Comparison of ENCODE assay signal across 8 cellular contexts in the genomic region with DNA sequence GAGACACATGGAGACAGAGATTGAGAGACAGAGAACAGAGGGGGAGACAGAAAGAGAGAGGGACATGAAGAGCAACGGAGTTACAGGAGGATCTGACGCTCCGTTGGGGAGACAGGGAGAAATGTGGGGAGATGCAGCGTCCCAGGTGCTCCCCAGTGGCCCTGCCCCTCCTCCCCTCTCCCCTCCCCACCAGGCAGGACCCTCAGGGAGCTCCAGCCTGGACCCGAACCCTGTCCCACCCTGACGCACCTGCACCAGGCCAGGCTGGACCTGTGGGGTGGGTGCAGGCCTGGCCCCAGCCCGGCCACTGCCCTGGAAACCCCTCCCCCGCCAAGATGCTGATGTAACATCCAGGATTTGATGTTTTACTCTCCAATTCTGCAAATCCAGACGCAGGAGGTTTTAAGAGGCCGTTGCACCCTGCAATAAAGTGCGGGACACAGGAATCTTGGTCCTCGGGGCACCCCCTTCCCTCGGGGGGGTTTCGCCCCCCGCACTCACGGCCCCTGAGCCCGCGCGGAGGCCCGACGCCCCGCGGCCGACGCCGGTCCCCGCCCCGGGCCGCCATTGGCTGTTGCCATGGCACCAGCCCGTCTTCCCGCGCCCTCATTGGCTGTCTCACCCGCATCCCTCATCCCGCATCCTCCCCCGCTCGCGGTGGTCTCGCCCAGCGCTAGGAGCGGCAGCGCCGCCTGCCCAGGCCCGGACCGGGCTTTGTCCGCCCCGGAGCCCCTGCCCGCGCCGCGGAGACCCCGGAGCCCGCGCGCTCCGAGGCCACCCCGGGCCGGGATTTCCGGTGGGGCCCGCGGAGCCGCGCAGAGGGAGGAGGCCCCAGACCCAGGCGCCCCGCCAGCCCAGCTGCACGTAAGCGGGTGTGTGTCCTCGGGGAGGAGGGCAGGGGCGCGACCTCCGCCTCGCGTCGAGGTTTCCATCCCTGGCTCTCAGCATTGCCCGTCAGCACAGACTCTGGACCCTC. TPM values are rescaled to one million over a fixed set of nuclear protein-coding genes. Genes with fewer than 3 reads are reported as not detected.
DNase-seq lines count a peak whose midpoint lies in the region; ATAC-seq and TF ChIP-seq lines count a peak whose summit lies in the region.

APC2 (plus strand) TSS at position 655 of the 976 bp plus-strand sequence. CDS start 2,881 bp downstream, outside the sequence.

- peaks cover 57% of the 10 kb centered on the region for H3K27me3 Mint-ChIP-seq in neural crest cell (ENCODE audit: low read depth)

- H3K4me3 Mint-ChIP-seq in neural crest cell, result peak within 1 kb of the TSS; percentile 85

- peak within 1 kb of the TSS; percentile 83 for H3K27ac Mint-ChIP-seq in neural crest cell (ENCODE audit: unreplicated experiment)

- TF ChIP-seq CTCF in neural crest cell (conservative IDR thresholded peaks at IDR 0.05), result no peak

- no peaks in the 10 kb centered on the region for H3K36me3 Mint-ChIP-seq in neural crest cell (ENCODE audit: low read depth)

- H3K9me3 Mint-ChIP-seq in neural crest cell, result no peaks in the 10 kb centered on the region

- peaks cover 34% of the 10 kb centered on the region for H3K4me1 Mint-ChIP-seq in neural crest cell

- ATAC-seq in HG03280 (IDR thresholded peaks at IDR 0.05; ENCODE audit: unreplicated experiment) (no peak), GM19395 (IDR thresholded peaks at IDR 0.05; ENCODE audit: unreplicated experiment) (no peak), GM19324 (IDR thresholded peaks at IDR 0.05; ENCODE audit: low FRiP score, unreplicated experiment) (no peak)

- peak; percentile 21 for DNase-seq in DMS114 treated with DMSO at 0.1 percent for 48 hours (lab: John Stamatoyannopoulos, UW; ENCODE audit: unreplicated experiment)
- DNase-seq in NCI-H1417 (lab: John Stamatoyannopoulos, UW), result peak; percentile 30 to 97 (median 96)
- DNase-seq in astrocyte of the hippocampus (ENCODE audit: low read depth, low spot score), result peak; percentile 89
- DNase-seq in neural crest cell (ENCODE audit: low read depth, low spot score), result peak; percentile 75
- no peak for DNase-seq in GF-D8 (lab: John Stamatoyannopoulos, UW)

RNA-seq across cellular contexts. Expression of gene APC2, which starts in this region (rescaled TPM):
- total RNA-seq in neural crest cell, result 39.2 and 43.0 TPM in 2 replicates
